In the genomic region with DNA sequence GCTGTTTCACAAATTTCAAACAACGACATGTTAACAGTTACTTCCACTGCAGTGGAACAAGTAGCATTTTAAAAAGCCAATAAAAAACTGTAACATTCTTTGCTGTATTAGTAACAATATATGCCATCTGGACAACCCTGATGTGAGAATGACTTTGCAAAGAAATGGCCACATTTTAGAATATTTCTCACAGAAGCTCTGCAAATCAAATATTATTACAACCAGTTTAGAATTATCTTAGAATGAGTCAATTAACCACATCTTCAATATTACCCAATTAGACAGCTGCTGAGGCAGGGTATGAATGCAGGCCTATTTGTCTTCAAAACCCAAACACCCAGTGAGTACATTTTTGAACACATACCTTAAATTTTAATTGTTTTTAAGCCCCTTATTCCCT, we compare ENCODE assay signal across 1 cellular context.
TF ChIP-seq lines count a peak whose summit lies in the region.

No MANE protein-coding gene starts in this region.

TF ChIP-seq in GM12878, 131 proteins besides CTCF, POLR2A, EP300 and RAD21:
- TF ChIP-seq KAT2A (conservative IDR thresholded peaks at IDR 0.05; ENCODE audit: control insufficient read depth, low read depth, low read length) (no peak), ZNF217 (IDR thresholded peaks at IDR 0.05) (no peak), ZBED1 (IDR thresholded peaks at IDR 0.05; ENCODE audit: borderline replicate concordance) (no peak), IKZF1 (conservative IDR thresholded peaks at IDR 0.05) (no peak), CHD1 (IDR thresholded peaks at IDR 0.05; ENCODE audit: low read depth, low read length) (no peak), NFXL1 (IDR thresholded peaks at IDR 0.05; ENCODE audit: borderline replicate concordance) (no peak), YY1 (IDR thresholded peaks at IDR 0.05; ENCODE audit: low read depth, low read length) (no peak), SMAD5 (IDR thresholded peaks at IDR 0.05; ENCODE audit: low read depth) (no peak), FOXK2 (IDR thresholded peaks at IDR 0.05) (no peak), RELA (IDR thresholded peaks at IDR 0.05; ENCODE audit: borderline replicate concordance, partially characterized antibody) (no peak), BMI1 (IDR thresholded peaks at IDR 0.05; ENCODE audit: borderline replicate concordance) (no peak), POLR2AphosphoS5 (IDR thresholded peaks at IDR 0.05; ENCODE audit: low read length) (no peak), RUNX3 (IDR thresholded peaks at IDR 0.05; ENCODE audit: low read length) (no peak), EED (IDR thresholded peaks at IDR 0.05; ENCODE audit: low read depth) (no peak)
- TF ChIP-seq, protein P1, sequence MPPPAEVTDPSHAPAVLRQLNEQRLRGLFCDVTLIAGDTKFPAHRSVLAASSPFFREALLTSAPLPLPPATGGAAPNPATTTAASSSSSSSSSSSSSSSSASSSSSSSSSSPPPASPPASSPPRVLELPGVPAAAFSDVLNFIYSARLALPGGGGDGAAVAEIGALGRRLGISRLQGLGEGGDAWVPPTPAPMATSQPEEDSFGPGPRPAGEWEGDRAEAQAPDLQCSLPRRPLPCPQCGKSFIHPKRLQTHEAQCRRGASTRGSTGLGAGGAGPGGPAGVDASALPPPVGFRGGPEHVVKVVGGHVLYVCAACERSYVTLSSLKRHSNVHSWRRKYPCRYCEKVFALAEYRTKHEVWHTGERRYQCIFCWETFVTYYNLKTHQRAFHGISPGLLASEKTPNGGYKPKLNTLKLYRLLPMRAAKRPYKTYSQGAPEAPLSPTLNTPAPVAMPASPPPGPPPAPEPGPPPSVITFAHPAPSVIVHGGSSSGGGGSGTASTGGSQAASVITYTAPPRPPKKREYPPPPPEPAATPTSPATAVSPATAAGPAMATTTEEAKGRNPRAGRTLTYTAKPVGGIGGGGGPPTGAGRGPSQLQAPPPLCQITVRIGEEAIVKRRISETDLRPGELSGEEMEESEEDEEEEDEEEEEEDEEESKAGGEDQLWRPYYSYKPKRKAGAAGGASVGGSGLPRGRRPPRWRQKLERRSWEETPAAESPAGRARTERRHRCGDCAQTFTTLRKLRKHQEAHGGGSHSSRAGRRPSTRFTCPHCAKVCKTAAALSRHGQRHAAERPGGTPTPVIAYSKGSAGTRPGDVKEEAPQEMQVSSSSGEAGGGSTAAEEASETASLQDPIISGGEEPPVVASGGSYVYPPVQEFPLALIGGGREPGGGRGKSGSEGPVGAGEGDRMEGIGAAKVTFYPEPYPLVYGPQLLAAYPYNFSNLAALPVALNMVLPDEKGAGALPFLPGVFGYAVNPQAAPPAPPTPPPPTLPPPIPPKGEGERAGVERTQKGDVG (CRISPR knock-in tag; IDR thresholded peaks at IDR 0.05), result no peak
- TF ChIP-seq, protein P2, sequence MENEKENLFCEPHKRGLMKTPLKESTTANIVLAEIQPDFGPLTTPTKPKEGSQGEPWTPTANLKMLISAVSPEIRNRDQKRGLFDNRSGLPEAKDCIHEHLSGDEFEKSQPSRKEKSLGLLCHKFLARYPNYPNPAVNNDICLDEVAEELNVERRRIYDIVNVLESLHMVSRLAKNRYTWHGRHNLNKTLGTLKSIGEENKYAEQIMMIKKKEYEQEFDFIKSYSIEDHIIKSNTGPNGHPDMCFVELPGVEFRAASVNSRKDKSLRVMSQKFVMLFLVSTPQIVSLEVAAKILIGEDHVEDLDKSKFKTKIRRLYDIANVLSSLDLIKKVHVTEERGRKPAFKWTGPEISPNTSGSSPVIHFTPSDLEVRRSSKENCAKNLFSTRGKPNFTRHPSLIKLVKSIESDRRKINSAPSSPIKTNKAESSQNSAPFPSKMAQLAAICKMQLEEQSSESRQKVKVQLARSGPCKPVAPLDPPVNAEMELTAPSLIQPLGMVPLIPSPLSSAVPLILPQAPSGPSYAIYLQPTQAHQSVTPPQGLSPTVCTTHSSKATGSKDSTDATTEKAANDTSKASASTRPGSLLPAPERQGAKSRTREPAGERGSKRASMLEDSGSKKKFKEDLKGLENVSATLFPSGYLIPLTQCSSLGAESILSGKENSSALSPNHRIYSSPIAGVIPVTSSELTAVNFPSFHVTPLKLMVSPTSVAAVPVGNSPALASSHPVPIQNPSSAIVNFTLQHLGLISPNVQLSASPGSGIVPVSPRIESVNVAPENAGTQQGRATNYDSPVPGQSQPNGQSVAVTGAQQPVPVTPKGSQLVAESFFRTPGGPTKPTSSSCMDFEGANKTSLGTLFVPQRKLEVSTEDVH (IDR thresholded peaks at IDR 0.05; ENCODE audit: low read depth, partially characterized antibody), result no peak
- TF ChIP-seq, protein P3, sequence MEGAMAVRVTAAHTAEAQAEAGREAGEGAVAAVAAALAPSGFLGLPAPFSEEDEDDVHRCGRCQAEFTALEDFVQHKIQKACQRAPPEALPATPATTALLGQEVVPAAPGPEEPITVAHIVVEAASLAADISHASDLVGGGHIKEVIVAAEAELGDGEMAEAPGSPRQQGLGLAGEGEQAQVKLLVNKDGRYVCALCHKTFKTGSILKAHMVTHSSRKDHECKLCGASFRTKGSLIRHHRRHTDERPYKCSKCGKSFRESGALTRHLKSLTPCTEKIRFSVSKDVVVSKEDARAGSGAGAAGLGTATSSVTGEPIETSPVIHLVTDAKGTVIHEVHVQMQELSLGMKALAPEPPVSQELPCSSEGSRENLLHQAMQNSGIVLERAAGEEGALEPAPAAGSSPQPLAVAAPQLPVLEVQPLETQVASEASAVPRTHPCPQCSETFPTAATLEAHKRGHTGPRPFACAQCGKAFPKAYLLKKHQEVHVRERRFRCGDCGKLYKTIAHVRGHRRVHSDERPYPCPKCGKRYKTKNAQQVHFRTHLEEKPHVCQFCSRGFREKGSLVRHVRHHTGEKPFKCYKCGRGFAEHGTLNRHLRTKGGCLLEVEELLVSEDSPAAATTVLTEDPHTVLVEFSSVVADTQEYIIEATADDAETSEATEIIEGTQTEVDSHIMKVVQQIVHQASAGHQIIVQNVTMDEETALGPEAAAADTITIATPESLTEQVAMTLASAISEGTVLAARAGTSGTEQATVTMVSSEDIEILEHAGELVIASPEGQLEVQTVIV (IDR thresholded peaks at IDR 0.05; ENCODE audit: borderline replicate concordance, partially characterized antibody), result no peak
- TF ChIP-seq, protein P4, sequence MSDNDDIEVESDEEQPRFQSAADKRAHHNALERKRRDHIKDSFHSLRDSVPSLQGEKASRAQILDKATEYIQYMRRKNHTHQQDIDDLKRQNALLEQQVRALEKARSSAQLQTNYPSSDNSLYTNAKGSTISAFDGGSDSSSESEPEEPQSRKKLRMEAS (IDR thresholded peaks at IDR 0.05; ENCODE audit: low read depth, low read length), result no peak
